In genomic region chr17:75904749-75905521, GRCh38 we compare ENCODE assay signal across 1 cellular context.
TF ChIP-seq lines count a peak whose summit lies in the region.

TSS of gene MRPL38 (minus strand) at chr17:75904884. CDS start at chr17:75904875, 9 bp downstream.

TF ChIP-seq in K562, 482 proteins besides CTCF, POLR2A, EP300 and RAD21 (continued from another document and continues in another):
- TF ChIP-seq, protein P1, sequence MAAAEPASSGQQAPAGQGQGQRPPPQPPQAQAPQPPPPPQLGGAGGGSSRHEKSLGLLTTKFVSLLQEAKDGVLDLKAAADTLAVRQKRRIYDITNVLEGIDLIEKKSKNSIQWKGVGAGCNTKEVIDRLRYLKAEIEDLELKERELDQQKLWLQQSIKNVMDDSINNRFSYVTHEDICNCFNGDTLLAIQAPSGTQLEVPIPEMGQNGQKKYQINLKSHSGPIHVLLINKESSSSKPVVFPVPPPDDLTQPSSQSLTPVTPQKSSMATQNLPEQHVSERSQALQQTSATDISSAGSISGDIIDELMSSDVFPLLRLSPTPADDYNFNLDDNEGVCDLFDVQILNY (CRISPR knock-in tag; IDR thresholded peaks at IDR 0.05) = peak; percentile 64; the same call in 1 of the 2 replicates
- no peak for TF ChIP-seq CHD7 (IDR thresholded peaks at IDR 0.05; ENCODE audit: low read depth, low read length)
- TF ChIP-seq, protein P2, sequence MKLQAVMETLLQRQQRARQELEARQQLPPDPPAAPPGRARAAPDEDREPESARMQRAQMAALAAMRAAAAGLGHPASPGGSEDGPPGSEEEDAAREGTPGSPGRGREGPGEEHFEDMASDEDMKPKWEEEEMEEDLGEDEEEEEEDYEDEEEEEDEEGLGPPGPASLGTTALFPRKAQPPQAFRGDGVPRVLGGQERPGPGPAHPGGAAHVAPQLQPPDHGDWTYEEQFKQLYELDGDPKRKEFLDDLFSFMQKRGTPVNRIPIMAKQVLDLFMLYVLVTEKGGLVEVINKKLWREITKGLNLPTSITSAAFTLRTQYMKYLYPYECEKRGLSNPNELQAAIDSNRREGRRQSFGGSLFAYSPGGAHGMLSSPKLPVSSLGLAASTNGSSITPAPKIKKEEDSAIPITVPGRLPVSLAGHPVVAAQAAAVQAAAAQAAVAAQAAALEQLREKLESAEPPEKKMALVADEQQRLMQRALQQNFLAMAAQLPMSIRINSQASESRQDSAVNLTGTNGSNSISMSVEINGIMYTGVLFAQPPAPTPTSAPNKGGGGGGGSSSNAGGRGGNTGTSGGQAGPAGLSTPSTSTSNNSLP (IDR thresholded peaks at IDR 0.05; ENCODE audit: borderline replicate concordance, low read depth, low read length) = no peak
- TF ChIP-seq ZNF511 (CRISPR knock-in tag; IDR thresholded peaks at IDR 0.05) = no peak; the same call in 1 of the 2 replicates
- peak; percentile 95 for TF ChIP-seq SMAD4 (CRISPR knock-in tag; conservative IDR thresholded peaks at IDR 0.05)
- TF ChIP-seq BRF1 (IDR thresholded peaks at IDR 0.05; ENCODE audit: borderline replicate concordance, extremely low read depth, insufficient read length) = no peak
- TF ChIP-seq ZMIZ1 (IDR thresholded peaks at IDR 0.05; ENCODE audit: low read depth in 2 of 2, low read length in 2 of 2) = no peak
- no peak for TF ChIP-seq FOXA1 (IDR thresholded peaks at IDR 0.05; ENCODE audit: borderline replicate concordance)
- TF ChIP-seq PBX2 (CRISPR knock-in tag; IDR thresholded peaks at IDR 0.05; ENCODE audit: low read depth) = no peak
- TF ChIP-seq PBX2 (tag; conservative IDR thresholded peaks at IDR 0.05; ENCODE audit: low read depth) = no peak
- 0 out of 2 replicates have a peak, but pooled peaks have one; percentile 86 for TF ChIP-seq RBM34 (IDR thresholded peaks at IDR 0.05; ENCODE audit: borderline replicate concordance, insufficient read depth, low read length)
- TF ChIP-seq KLF13 (tag; IDR thresholded peaks at IDR 0.05; ENCODE audit: borderline replicate concordance, low read depth) = no peak; the same call in 1 of the 2 replicates
- TF ChIP-seq PHTF2 (CRISPR knock-in tag; IDR thresholded peaks at IDR 0.05) = no peak
- no peak for TF ChIP-seq ZNF707 (CRISPR knock-in tag; conservative IDR thresholded peaks at IDR 0.05)
- 0 out of 2 replicates have a peak, but pooled peaks have one; percentile 73 for TF ChIP-seq ERF (CRISPR knock-in tag; IDR thresholded peaks at IDR 0.05)
- TF ChIP-seq ZBTB33 (CRISPR knock-in tag; IDR thresholded peaks at IDR 0.05) = peak; percentile 91
- peak; percentile 98 for TF ChIP-seq DEAF1 (CRISPR knock-in tag; IDR thresholded peaks at IDR 0.05)
- TF ChIP-seq DDX20 (tag; IDR thresholded peaks at IDR 0.05; ENCODE audit: low read depth) = no peak
- TF ChIP-seq SIX5 (IDR thresholded peaks at IDR 0.05; ENCODE audit: borderline replicate concordance in 1 of 2, insufficient read depth in 1 of 2, low read depth in 1 of 2, low read length in 2 of 2) = no peak
- TF ChIP-seq IRF1 (CRISPR knock-in tag; IDR thresholded peaks at IDR 0.05; ENCODE audit: borderline replicate concordance) = no peak
- TF ChIP-seq ZNF551 (CRISPR knock-in tag; IDR thresholded peaks at IDR 0.05) = no peak
- TF ChIP-seq CBX5 (IDR thresholded peaks at IDR 0.05; ENCODE audit: borderline replicate concordance, low read depth) = no peak
- TF ChIP-seq ZNF668 (CRISPR knock-in tag; IDR thresholded peaks at IDR 0.05) = no peak
- TF ChIP-seq LCOR (CRISPR knock-in tag; IDR thresholded peaks at IDR 0.05) = peak; percentile 95
